Comparison of ENCODE assay signal across 8 cellular contexts in genomic region chr17:75516255-75516618, GRCh38. TPM values are rescaled to one million over a fixed set of nuclear protein-coding genes. Genes with fewer than 3 reads are reported as not detected.
DNase-seq lines count a peak whose midpoint lies in the region; ATAC-seq lines count a peak whose summit lies in the region.

TSEN54 (plus strand) TSS chr17:75516528; CDS start chr17:75516561, 33 bp downstream.

- peak; percentile 81 to 89 for DNase-seq in AML-193 (lab: John Stamatoyannopoulos, UW)
- DNase-seq in GM19240 (ENCODE audit: insufficient read length, low spot score) = peak; percentile 99
- peak; percentile 84 for DNase-seq in NCI-H748 (lab: John Stamatoyannopoulos, UW; ENCODE audit: unreplicated experiment)
- DNase-seq in activated CD4-positive, alpha-beta T cell treated with anti-CD3 and anti-CD28 coated beads, Interleukin-2, amount 50 U/mL, for 1 hour = peak; percentile 95
- peak; percentile 53 for DNase-seq in cortex of kidney (lab: John Stamatoyannopoulos, UW)
- DNase-seq in left lobe of liver (ENCODE audit: low spot score) = peak; percentile 97
- DNase-seq in stimulated activated CD4-positive, alpha-beta T cell treated with anti-CD3 and anti-CD28 coated beads, Interleukin-2, amount 100 ng/mL, for 4 hours (ENCODE audit: low read depth) = peak; percentile 91

- ATAC-seq in HG03460 (IDR thresholded peaks at IDR 0.05; ENCODE audit: unreplicated experiment) (peak; percentile 63), left lobe of liver (peak; percentile 73)

RNA-seq across cellular contexts. Expression of gene TSEN54, which starts in this region (rescaled TPM):
- 15.9 TPM for total RNA-seq in left lobe of liver

Comparison
In these comparisons a context has a peak if more than half of its experiments do, and no peak if none do; other contexts are left out.
1. Peak in every context shown above with its lines: DNase-seq and ATAC-seq.